ENCODE assay signal across 1 cellular context in genomic region chr16:14405611-14406537, GRCh38.
TF ChIP-seq lines count a peak whose summit lies in the region.

No MANE protein-coding gene starts in this region.

TF ChIP-seq in HepG2, 621 proteins besides CTCF, POLR2A, EP300 and RAD21 (continued from another document and continues in another):
- TF ChIP-seq NFAT5 (CRISPR knock-in tag; IDR thresholded peaks at IDR 0.05) (peak; percentile 81; the same call in 1 of the 2 replicates), ZSCAN25 (CRISPR knock-in tag; IDR thresholded peaks at IDR 0.05) (peak; percentile 72; the same call in 1 of the 2 replicates), ZNF777 (CRISPR knock-in tag; IDR thresholded peaks at IDR 0.05) (peak; percentile 88), MATR3 (CRISPR knock-in tag; IDR thresholded peaks at IDR 0.05) (no peak), TAF1 (CRISPR knock-in tag; IDR thresholded peaks at IDR 0.05) (peak; percentile 86), RFX1 (IDR thresholded peaks at IDR 0.05) (no peak), CCDC6 (CRISPR knock-in tag; IDR thresholded peaks at IDR 0.05) (peak; percentile 88), ZNF207 (IDR thresholded peaks at IDR 0.05; ENCODE audit: borderline replicate concordance) (no peak), REPIN1 (CRISPR knock-in tag; IDR thresholded peaks at IDR 0.05; ENCODE audit: borderline replicate concordance, low read depth) (peak; percentile 80), ZNF768 (CRISPR knock-in tag; IDR thresholded peaks at IDR 0.05) (peak; percentile 70; the same call in 1 of the 2 replicates), ZNF510 (CRISPR knock-in tag; IDR thresholded peaks at IDR 0.05; ENCODE audit: low read depth) (peak; percentile 29; the same call in 1 of the 2 replicates), GATAD2A (CRISPR knock-in tag; IDR thresholded peaks at IDR 0.05) (peak; percentile 76), ZNF501 (CRISPR knock-in tag; IDR thresholded peaks at IDR 0.05) (peak; percentile 100), ZNF703 (CRISPR knock-in tag; IDR thresholded peaks at IDR 0.05; ENCODE audit: borderline replicate concordance) (peak; percentile 62; the same call in 1 of the 2 replicates), CBX1 (IDR thresholded peaks at IDR 0.05; ENCODE audit: low read depth) (peak; percentile 89), THAP11 (CRISPR knock-in tag; IDR thresholded peaks at IDR 0.05) (peak; percentile 62), STAG1 (CRISPR knock-in tag; IDR thresholded peaks at IDR 0.05) (no peak; the same call in 1 of the 2 replicates), GABPA (IDR thresholded peaks at IDR 0.05; ENCODE audit: low read depth, low read length) (no peak), GABPA (CRISPR knock-in tag; IDR thresholded peaks at IDR 0.05; ENCODE audit: low read depth) (no peak), ZEB1 (IDR thresholded peaks at IDR 0.05; ENCODE audit: insufficient replicate concordance, low read depth) (peak; percentile 66), HIC2 (CRISPR knock-in tag; IDR thresholded peaks at IDR 0.05; ENCODE audit: low read depth) (peak; percentile 24; the same call in 1 of the 2 replicates), ZNF44 (CRISPR knock-in tag; IDR thresholded peaks at IDR 0.05) (peak; percentile 64; the same call in 1 of the 2 replicates), ZHX2 (IDR thresholded peaks at IDR 0.05; ENCODE audit: low read depth) (no peak), ZHX2 (CRISPR knock-in tag; IDR thresholded peaks at IDR 0.05; ENCODE audit: borderline replicate concordance) (peak; percentile 86; the same call in 1 of the 2 replicates)
- TF ChIP-seq, protein P1, sequence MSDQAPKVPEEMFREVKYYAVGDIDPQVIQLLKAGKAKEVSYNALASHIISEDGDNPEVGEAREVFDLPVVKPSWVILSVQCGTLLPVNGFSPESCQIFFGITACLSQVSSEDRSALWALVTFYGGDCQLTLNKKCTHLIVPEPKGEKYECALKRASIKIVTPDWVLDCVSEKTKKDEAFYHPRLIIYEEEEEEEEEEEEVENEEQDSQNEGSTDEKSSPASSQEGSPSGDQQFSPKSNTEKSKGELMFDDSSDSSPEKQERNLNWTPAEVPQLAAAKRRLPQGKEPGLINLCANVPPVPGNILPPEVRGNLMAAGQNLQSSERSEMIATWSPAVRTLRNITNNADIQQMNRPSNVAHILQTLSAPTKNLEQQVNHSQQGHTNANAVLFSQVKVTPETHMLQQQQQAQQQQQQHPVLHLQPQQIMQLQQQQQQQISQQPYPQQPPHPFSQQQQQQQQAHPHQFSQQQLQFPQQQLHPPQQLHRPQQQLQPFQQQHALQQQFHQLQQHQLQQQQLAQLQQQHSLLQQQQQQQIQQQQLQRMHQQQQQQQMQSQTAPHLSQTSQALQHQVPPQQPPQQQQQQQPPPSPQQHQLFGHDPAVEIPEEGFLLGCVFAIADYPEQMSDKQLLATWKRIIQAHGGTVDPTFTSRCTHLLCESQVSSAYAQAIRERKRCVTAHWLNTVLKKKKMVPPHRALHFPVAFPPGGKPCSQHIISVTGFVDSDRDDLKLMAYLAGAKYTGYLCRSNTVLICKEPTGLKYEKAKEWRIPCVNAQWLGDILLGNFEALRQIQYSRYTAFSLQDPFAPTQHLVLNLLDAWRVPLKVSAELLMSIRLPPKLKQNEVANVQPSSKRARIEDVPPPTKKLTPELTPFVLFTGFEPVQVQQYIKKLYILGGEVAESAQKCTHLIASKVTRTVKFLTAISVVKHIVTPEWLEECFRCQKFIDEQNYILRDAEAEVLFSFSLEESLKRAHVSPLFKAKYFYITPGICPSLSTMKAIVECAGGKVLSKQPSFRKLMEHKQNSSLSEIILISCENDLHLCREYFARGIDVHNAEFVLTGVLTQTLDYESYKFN (CRISPR knock-in tag; conservative IDR thresholded peaks at IDR 0.05): peak; percentile 72
- TF ChIP-seq, protein P2, sequence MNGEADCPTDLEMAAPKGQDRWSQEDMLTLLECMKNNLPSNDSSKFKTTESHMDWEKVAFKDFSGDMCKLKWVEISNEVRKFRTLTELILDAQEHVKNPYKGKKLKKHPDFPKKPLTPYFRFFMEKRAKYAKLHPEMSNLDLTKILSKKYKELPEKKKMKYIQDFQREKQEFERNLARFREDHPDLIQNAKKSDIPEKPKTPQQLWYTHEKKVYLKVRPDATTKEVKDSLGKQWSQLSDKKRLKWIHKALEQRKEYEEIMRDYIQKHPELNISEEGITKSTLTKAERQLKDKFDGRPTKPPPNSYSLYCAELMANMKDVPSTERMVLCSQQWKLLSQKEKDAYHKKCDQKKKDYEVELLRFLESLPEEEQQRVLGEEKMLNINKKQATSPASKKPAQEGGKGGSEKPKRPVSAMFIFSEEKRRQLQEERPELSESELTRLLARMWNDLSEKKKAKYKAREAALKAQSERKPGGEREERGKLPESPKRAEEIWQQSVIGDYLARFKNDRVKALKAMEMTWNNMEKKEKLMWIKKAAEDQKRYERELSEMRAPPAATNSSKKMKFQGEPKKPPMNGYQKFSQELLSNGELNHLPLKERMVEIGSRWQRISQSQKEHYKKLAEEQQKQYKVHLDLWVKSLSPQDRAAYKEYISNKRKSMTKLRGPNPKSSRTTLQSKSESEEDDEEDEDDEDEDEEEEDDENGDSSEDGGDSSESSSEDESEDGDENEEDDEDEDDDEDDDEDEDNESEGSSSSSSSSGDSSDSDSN (CRISPR knock-in tag; IDR thresholded peaks at IDR 0.05): peak; percentile 81
- TF ChIP-seq, protein P3, sequence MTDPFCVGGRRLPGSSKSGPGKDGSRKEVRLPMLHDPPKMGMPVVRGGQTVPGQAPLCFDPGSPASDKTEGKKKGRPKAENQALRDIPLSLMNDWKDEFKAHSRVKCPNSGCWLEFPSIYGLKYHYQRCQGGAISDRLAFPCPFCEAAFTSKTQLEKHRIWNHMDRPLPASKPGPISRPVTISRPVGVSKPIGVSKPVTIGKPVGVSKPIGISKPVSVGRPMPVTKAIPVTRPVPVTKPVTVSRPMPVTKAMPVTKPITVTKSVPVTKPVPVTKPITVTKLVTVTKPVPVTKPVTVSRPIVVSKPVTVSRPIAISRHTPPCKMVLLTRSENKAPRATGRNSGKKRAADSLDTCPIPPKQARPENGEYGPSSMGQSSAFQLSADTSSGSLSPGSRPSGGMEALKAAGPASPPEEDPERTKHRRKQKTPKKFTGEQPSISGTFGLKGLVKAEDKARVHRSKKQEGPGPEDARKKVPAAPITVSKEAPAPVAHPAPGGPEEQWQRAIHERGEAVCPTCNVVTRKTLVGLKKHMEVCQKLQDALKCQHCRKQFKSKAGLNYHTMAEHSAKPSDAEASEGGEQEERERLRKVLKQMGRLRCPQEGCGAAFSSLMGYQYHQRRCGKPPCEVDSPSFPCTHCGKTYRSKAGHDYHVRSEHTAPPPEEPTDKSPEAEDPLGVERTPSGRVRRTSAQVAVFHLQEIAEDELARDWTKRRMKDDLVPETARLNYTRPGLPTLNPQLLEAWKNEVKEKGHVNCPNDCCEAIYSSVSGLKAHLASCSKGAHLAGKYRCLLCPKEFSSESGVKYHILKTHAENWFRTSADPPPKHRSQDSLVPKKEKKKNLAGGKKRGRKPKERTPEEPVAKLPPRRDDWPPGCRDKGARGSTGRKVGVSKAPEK (CRISPR knock-in tag; IDR thresholded peaks at IDR 0.05; ENCODE audit: borderline replicate concordance): no peak
- TF ChIP-seq, protein P4, sequence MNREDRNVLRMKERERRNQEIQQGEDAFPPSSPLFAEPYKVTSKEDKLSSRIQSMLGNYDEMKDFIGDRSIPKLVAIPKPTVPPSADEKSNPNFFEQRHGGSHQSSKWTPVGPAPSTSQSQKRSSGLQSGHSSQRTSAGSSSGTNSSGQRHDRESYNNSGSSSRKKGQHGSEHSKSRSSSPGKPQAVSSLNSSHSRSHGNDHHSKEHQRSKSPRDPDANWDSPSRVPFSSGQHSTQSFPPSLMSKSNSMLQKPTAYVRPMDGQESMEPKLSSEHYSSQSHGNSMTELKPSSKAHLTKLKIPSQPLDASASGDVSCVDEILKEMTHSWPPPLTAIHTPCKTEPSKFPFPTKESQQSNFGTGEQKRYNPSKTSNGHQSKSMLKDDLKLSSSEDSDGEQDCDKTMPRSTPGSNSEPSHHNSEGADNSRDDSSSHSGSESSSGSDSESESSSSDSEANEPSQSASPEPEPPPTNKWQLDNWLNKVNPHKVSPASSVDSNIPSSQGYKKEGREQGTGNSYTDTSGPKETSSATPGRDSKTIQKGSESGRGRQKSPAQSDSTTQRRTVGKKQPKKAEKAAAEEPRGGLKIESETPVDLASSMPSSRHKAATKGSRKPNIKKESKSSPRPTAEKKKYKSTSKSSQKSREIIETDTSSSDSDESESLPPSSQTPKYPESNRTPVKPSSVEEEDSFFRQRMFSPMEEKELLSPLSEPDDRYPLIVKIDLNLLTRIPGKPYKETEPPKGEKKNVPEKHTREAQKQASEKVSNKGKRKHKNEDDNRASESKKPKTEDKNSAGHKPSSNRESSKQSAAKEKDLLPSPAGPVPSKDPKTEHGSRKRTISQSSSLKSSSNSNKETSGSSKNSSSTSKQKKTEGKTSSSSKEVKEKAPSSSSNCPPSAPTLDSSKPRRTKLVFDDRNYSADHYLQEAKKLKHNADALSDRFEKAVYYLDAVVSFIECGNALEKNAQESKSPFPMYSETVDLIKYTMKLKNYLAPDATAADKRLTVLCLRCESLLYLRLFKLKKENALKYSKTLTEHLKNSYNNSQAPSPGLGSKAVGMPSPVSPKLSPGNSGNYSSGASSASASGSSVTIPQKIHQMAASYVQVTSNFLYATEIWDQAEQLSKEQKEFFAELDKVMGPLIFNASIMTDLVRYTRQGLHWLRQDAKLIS (CRISPR knock-in tag; IDR thresholded peaks at IDR 0.05): peak; percentile 72; the same call in 1 of the 2 replicates
